17 cellular contexts compared by ENCODE assay signal in the genomic region with DNA sequence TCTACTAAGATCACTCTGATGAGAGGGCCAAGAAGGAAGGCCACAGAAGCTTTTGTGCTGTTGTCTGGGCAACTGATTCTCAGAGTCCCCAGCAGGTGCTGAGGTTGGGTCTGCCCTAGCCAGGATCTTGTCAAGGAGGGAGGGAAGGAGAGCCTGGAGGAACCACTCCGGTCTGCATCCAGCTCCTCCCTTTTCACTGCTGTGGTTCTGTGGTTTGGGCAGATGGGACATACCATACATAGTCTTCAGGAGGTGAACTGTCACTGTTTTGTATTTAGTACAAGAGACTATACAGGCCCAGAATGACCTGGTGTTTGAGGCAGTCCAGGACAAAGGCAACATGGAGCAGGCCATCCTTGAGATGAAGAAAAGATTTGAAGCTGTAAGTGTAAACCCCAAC. TPM values are rescaled to one million over a fixed set of nuclear protein-coding genes. Genes with fewer than 3 reads are reported as not detected.
DNase-seq lines count a peak whose midpoint lies in the region; ATAC-seq, FAIRE-seq and TF ChIP-seq lines count a peak whose summit lies in the region.
"Had no signal": no experiment of that assay in that cellular context is flagged by ENCODE, and none has a peak within 500 bp of the region (broad histone marks: within the 10 kb centered on the region; RNA-seq: fewer than 3 reads in every experiment).

No MANE protein-coding gene starts in this region.

- no peak overlapping the region for H4K91ac ChIP-seq in mesenchymal stem cell (ENCODE audit: low read length)

- H3K9me3 ChIP-seq in BLaER1 (no peaks in the 10 kb centered on the region), mesenchymal stem cell (ENCODE audit: control insufficient read depth, low read length) (no peaks in the 10 kb centered on the region)

- no peak overlapping the region for H2BK5ac ChIP-seq in mesenchymal stem cell (ENCODE audit: low read depth, low read length, poor library complexity, severe bottlenecking)

- no peak overlapping the region for H4K8ac ChIP-seq in mesenchymal stem cell (ENCODE audit: low read length)

- no peaks in the 10 kb centered on the region for H3K9me3 Mint-ChIP-seq in activated CD8-positive, alpha-beta T cell treated with anti-CD3 and anti-CD28 coated beads for 36 hours
- H3K9me3 Mint-ChIP-seq: activated naive CD4-positive, alpha-beta T cell treated with anti-CD3 and anti-CD28 coated beads, Interleukin-2, amount 50 U/mL, for 72 hours had no signal

- no peak overlapping the region for H3K4ac ChIP-seq in mesenchymal stem cell (ENCODE audit: low read depth in 1 of 2, low read length in 2 of 2)

- no peak overlapping the region for H3K23ac ChIP-seq in mesenchymal stem cell (ENCODE audit: low read length in 2 of 2)

- H3K36me3 Mint-ChIP-seq in activated CD8-positive, alpha-beta T cell treated with anti-CD3 and anti-CD28 coated beads for 36 hours (ENCODE audit: low read depth), result no peaks in the 10 kb centered on the region
- H3K36me3 Mint-ChIP-seq: activated naive CD4-positive, alpha-beta T cell treated with anti-CD3 and anti-CD28 coated beads, Interleukin-2, amount 50 U/mL, for 72 hours had no signal

- POLR2A ChIA-PET in activated CD8-positive, alpha-beta T cell treated with anti-CD3 and anti-CD28 coated beads for 36 hours (lab: Charles Lee), result no interaction called here

- H3K27me3 ChIP-seq in BLaER1 (no peaks in the 10 kb centered on the region), mesenchymal stem cell (ENCODE audit: control insufficient read depth in 1 of 2, insufficient read depth in 1 of 2, low read length in 2 of 2) (no peaks in the 10 kb centered on the region)

- FAIRE-seq in H54 (lab: Jason Lieb, UNC), result no peak
- FAIRE-seq: endothelial cell of umbilical vein, kidney had no signal

- intact Hi-C loops in activated CD8-positive, alpha-beta T cell treated with anti-CD3 and anti-CD28 coated beads for 36 hours (cut with micrococcal nuclease), result no loop called here

- H3K4me1 Mint-ChIP-seq in activated CD8-positive, alpha-beta T cell treated with anti-CD3 and anti-CD28 coated beads for 36 hours (ENCODE audit: low read depth), result no peaks in the 10 kb centered on the region

- no peak overlapping the region for H2AK5ac ChIP-seq in mesenchymal stem cell (ENCODE audit: low read length, severe bottlenecking)

- no peak for TF ChIP-seq CTCF in activated CD8-positive, alpha-beta T cell treated with anti-CD3 and anti-CD28 coated beads for 36 hours (IDR thresholded peaks at IDR 0.05)

- DNase-seq in HT1080 (ENCODE audit: low read depth) (peak; percentile 37), mesenchymal stem cell (peak; percentile 47), NCI-H82 treated with DMSO at 0.1 percent for 48 hours (lab: John Stamatoyannopoulos, UW; ENCODE audit: unreplicated experiment) (no peak), H54 (ENCODE audit: insufficient read length, low spot score) (no peak)
- DNase-seq in activated CD8-positive, alpha-beta T cell treated with anti-CD3 and anti-CD28 coated beads for 36 hours, result no peak
- DNase-seq: AML-193; DMS153; kidney; NCI-H1436 treated with DMSO at 0.1 percent for 48 hours; NCI-H524 treated with DMSO at 0.1 percent for 48 hours; stimulated activated CD4-positive, alpha-beta T cell treated with anti-CD3 and anti-CD28 coated beads, Interleukin-2, amount 100 ng/mL, for 24 hours; stimulated activated CD8-positive, alpha-beta memory T cell treated with anti-CD3 and anti-CD28 coated beads, Interleukin-4, amount 100 ng/mL, for 48 hours had no signal

- H3K9ac ChIP-seq in BLaER1 (peak overlapping the region; percentile 59; the same call in 1 of the 2 replicates), mesenchymal stem cell (ENCODE audit: low read length) (no peak overlapping the region)

- no peak overlapping the region for H2BK120ac ChIP-seq in mesenchymal stem cell (ENCODE audit: low read depth, low read length)

- CTCF ChIA-PET in activated CD8-positive, alpha-beta T cell treated with anti-CD3 and anti-CD28 coated beads for 36 hours (lab: Charles Lee), result interaction anchor here (1.0 kb wide), 1 partner anchor 84 kb away, joined by 3 read pairs; the partner anchor contains the start of gene KLHDC8B

- H3K4me3 Mint-ChIP-seq in activated CD8-positive, alpha-beta T cell treated with anti-CD3 and anti-CD28 coated beads for 36 hours, result no peak overlapping the region

- H3K4me2 ChIP-seq in BLaER1, result peak overlapping the region; percentile 89
- H3K4me2 ChIP-seq in mesenchymal stem cell (ENCODE audit: low read length, poor library complexity, severe bottlenecking), result no peak overlapping the region

- H3K4me1 ChIP-seq in BLaER1, result peaks cover 41% of the 10 kb centered on the region
- no peaks in the 10 kb centered on the region for H3K4me1 ChIP-seq in mesenchymal stem cell (ENCODE audit: control insufficient read depth, insufficient read depth, low read depth, low read length)

- no peak overlapping the region for H3K27ac Mint-ChIP-seq in activated CD8-positive, alpha-beta T cell treated with anti-CD3 and anti-CD28 coated beads for 36 hours

- H3K18ac ChIP-seq in mesenchymal stem cell (ENCODE audit: low read depth in 1 of 2, low read length in 2 of 2), result no peak overlapping the region

- H3K4me3 ChIP-seq in BLaER1 (no peak overlapping the region), mesenchymal stem cell (ENCODE audit: insufficient read depth in 1 of 2, low read depth in 1 of 2, low read length in 2 of 2) (no peak overlapping the region)

- no peak overlapping the region for H2AFZ ChIP-seq in mesenchymal stem cell (ENCODE audit: low read depth, low read length)

- 70% methylated on average over 1 of the region's 1 CpG for WGBS in mesenchymal stem cell

- H4K20me1 ChIP-seq in BLaER1, result no peaks in the 10 kb centered on the region

- no peak for TF ChIP-seq POLR2A in GM18505 (IDR thresholded peaks at IDR 0.05; ENCODE audit: borderline replicate concordance, extremely low read depth, insufficient read depth, insufficient read length)
- no peak for TF ChIP-seq POLR2A in H54 (IDR thresholded peaks at IDR 0.05; ENCODE audit: low read depth, low read length)

- H3K36me3 ChIP-seq in BLaER1 (no peaks in the 10 kb centered on the region), mesenchymal stem cell (ENCODE audit: control insufficient read depth in 1 of 2, insufficient read depth in 2 of 2, low read depth in 1 of 2, low read length in 2 of 2) (peaks cover 0 to 36% of the 10 kb centered on the region in 2 experiments)

- no peaks in the 10 kb centered on the region for H3K79me1 ChIP-seq in mesenchymal stem cell (replicated peaks; ENCODE audit: low read length, poor library complexity, severe bottlenecking)

- peak overlapping the region; percentile 67 for H3K27ac ChIP-seq in BLaER1
- H3K27ac ChIP-seq in mesenchymal stem cell (ENCODE audit: low read length, poor library complexity, severe bottlenecking), result no peak overlapping the region

- H2BK12ac ChIP-seq in mesenchymal stem cell (ENCODE audit: low read length in 2 of 2), result no peak overlapping the region

- ATAC-seq in SK-N-SH treated with all-trans-retinoic acid at 6 μM for 48 hours (peak; percentile 88), GM18505 (IDR thresholded peaks at IDR 0.05; ENCODE audit: unreplicated experiment) (no peak)
- no peak for ATAC-seq in activated CD8-positive, alpha-beta T cell treated with anti-CD3 and anti-CD28 coated beads for 36 hours

- H3K14ac ChIP-seq in mesenchymal stem cell (ENCODE audit: low read length in 2 of 2), result no peak overlapping the region

- H3K27me3 Mint-ChIP-seq in activated CD8-positive, alpha-beta T cell treated with anti-CD3 and anti-CD28 coated beads for 36 hours, result no peaks in the 10 kb centered on the region

- no peak overlapping the region for H2BK15ac ChIP-seq in mesenchymal stem cell (ENCODE audit: low read depth, poor library complexity, severe bottlenecking)

TF ChIP-seq in SK-N-SH treated with all-trans-retinoic acid at 6 μM for 48 hours, 23 proteins besides CTCF, POLR2A, EP300 and RAD21 (continues in another document):
- TF ChIP-seq CSDC2 (CRISPR knock-in tag; IDR thresholded peaks at IDR 0.05), result no peak
- no peak for TF ChIP-seq CSRNP3 (CRISPR knock-in tag; IDR thresholded peaks at IDR 0.05)
- TF ChIP-seq ESRRG (CRISPR knock-in tag; IDR thresholded peaks at IDR 0.05), result no peak
- no peak for TF ChIP-seq PPARA (CRISPR knock-in tag; IDR thresholded peaks at IDR 0.05; ENCODE audit: borderline replicate concordance)

RNA-seq across cellular contexts. Expression of gene C3orf62, which starts 21.9 kb away (rescaled TPM):
- total RNA-seq in HT1080 (2014; rRNA removed; shearing (Covaris generic)), result 1.7 and 2.3 TPM in 2 replicates
- 2.0 and 2.2 TPM in 2 replicates for polyA plus RNA-seq in HT1080 (2015; cell fraction: cytosol; rRNA removed)
- polyA plus RNA-seq in HT1080 (2015; cell fraction: nucleus; rRNA removed), result 8.2 and 11.6 TPM in 2 replicates
- polyA plus RNA-seq in mesenchymal stem cell (2013, experiment 1 of 2), result 3.9 TPM
- polyA plus RNA-seq in mesenchymal stem cell (2013, experiment 2 of 2), result 4.5 TPM
- 1 to 10 TPM; 3.4 to 3.7 TPM for total RNA-seq in activated CD8-positive, alpha-beta T cell treated with anti-CD3 and anti-CD28 coated beads for 36 hours

Comparison
In these comparisons a context has a peak if more than half of its experiments do, and no peak if none do; other contexts are left out.
1. DNase-seq: peak in HT1080 (single experiment) and mesenchymal stem cell (single experiment); none in NCI-H82 treated with DMSO at 0.1 percent for 48 hours (single experiment), activated CD8-positive, alpha-beta T cell treated with anti-CD3 and anti-CD28 coated beads for 36 hours (single experiment) and H54 (single experiment).